18 cellular contexts compared by ENCODE assay signal in genomic region chr9:13358128-13358527, GRCh38.
A peak's percentile ranks its signal among the peaks of the same experiment; 100 is the strongest.
DNase-seq lines count a peak whose midpoint lies in the region; ATAC-seq lines count a peak whose summit lies in the region.
"Had no signal": no experiment of that assay in that cellular context is flagged by ENCODE, and none has a peak within 500 bp of the region (broad histone marks: within the 10 kb centered on the region; RNA-seq: fewer than 3 reads in every experiment).

No MANE protein-coding gene starts in this region.

- no peaks in the 10 kb centered on the region for H3K79me2 ChIP-seq in ACC112 (ENCODE audit: control insufficient read depth, insufficient read depth, low read length, unreplicated experiment)

- peak overlapping the region; percentile 66 for H2AFZ ChIP-seq in ACC112 (ENCODE audit: low read length, unreplicated experiment)

- peaks cover 10% of the 10 kb centered on the region for H3K4me1 ChIP-seq in ACC112 (ENCODE audit: control insufficient read depth, insufficient read depth, low read length, unreplicated experiment)
- H3K4me1 ChIP-seq in mesodermal cell (ENCODE audit: control insufficient read depth, insufficient read depth, low read length, poor library complexity, severe bottlenecking): peaks cover 26% of the 10 kb centered on the region

- no peaks in the 10 kb centered on the region for H3K36me3 ChIP-seq in ACC112 (ENCODE audit: insufficient read depth, low read length)
- H3K36me3 ChIP-seq in mesodermal cell (ENCODE audit: control insufficient read depth, insufficient read depth, low read length): no peaks in the 10 kb centered on the region

- no peak overlapping the region for H3K4me3 Mint-ChIP-seq in activated CD4-positive, alpha-beta T cell treated with anti-CD3 and anti-CD28 coated beads, Interleukin-2, amount 10 ng/mL, durations not matched to agents 7 days and 5 days
- H3K4me3 Mint-ChIP-seq: activated CD8-positive, alpha-beta T cell treated with anti-CD3 and anti-CD28 coated beads, Interleukin-2, amount 10 ng/mL, durations not matched to agents 7 days and 5 days; activated naive CD4-positive, alpha-beta T cell treated with anti-CD3 and anti-CD28 coated beads for 36 hours; dendritic cell treated with granulocyte-macrophage colony-stimulating factor and Interleukin-4, amounts not matched to agents 40 ng/mL and 50 ng/mL, for 4 days; memory B cell; T-helper 17 cell had no signal

- no peak overlapping the region for H3K27ac Mint-ChIP-seq in activated CD4-positive, alpha-beta T cell treated with anti-CD3 and anti-CD28 coated beads, Interleukin-2, amount 10 ng/mL, durations not matched to agents 7 days and 5 days
- H3K27ac Mint-ChIP-seq: activated CD8-positive, alpha-beta T cell treated with anti-CD3 and anti-CD28 coated beads, Interleukin-2, amount 10 ng/mL, durations not matched to agents 7 days and 5 days; activated naive CD4-positive, alpha-beta T cell treated with anti-CD3 and anti-CD28 coated beads for 36 hours; dendritic cell treated with granulocyte-macrophage colony-stimulating factor and Interleukin-4, amounts not matched to agents 40 ng/mL and 50 ng/mL, for 4 days; memory B cell; T-helper 17 cell had no signal

- no peaks in the 10 kb centered on the region for H3K27me3 Mint-ChIP-seq in activated CD4-positive, alpha-beta T cell treated with anti-CD3 and anti-CD28 coated beads, Interleukin-2, amount 10 ng/mL, durations not matched to agents 7 days and 5 days
- H3K27me3 Mint-ChIP-seq: dendritic cell treated with granulocyte-macrophage colony-stimulating factor and Interleukin-4, amounts not matched to agents 40 ng/mL and 50 ng/mL, for 4 days; memory B cell; T-helper 17 cell had no signal

- no peaks in the 10 kb centered on the region for H3K27me3 ChIP-seq in ACC112 (ENCODE audit: insufficient read depth, low read length)

- ATAC-seq in HG03521 (IDR thresholded peaks at IDR 0.05; ENCODE audit: unreplicated experiment): no peak
- ATAC-seq: activated CD8-positive, alpha-beta T cell treated with anti-CD3 and anti-CD28 coated beads, Interleukin-2, amount 10 ng/mL, durations not matched to agents 7 days and 5 days; T-helper 17 cell had no signal

- no peaks in the 10 kb centered on the region for H3K9me3 Mint-ChIP-seq in activated CD4-positive, alpha-beta T cell treated with anti-CD3 and anti-CD28 coated beads, Interleukin-2, amount 10 ng/mL, durations not matched to agents 7 days and 5 days
- H3K9me3 Mint-ChIP-seq: activated naive CD4-positive, alpha-beta T cell treated with anti-CD3 and anti-CD28 coated beads for 36 hours; dendritic cell treated with granulocyte-macrophage colony-stimulating factor and Interleukin-4, amounts not matched to agents 40 ng/mL and 50 ng/mL, for 4 days; memory B cell had no signal

- H3K4me3 ChIP-seq in ACC112 (ENCODE audit: low read depth, low read length): no peak overlapping the region
- no peak overlapping the region for H3K4me3 ChIP-seq in mesodermal cell (ENCODE audit: extremely low read depth, insufficient read depth, low read length, poor library complexity, severe bottlenecking)

- H3K4me1 Mint-ChIP-seq in activated CD4-positive, alpha-beta T cell treated with anti-CD3 and anti-CD28 coated beads, Interleukin-2, amount 10 ng/mL, durations not matched to agents 7 days and 5 days: no peaks in the 10 kb centered on the region
- H3K4me1 Mint-ChIP-seq: memory B cell, T-helper 17 cell had no signal

- CTCF ChIA-PET in activated CD4-positive, alpha-beta T cell treated with anti-CD3 and anti-CD28 coated beads, Interleukin-2, amount 10 ng/mL, durations not matched to agents 7 days and 5 days (lab: Charles Lee): no interaction called here

- H3K27ac ChIP-seq in ACC112 (ENCODE audit: low read depth, low read length): no peak overlapping the region
- peak overlapping the region; percentile 75 for H3K27ac ChIP-seq in mesodermal cell (ENCODE audit: low read depth, low read length, severe bottlenecking)

- no peaks in the 10 kb centered on the region for H3K9me3 ChIP-seq in mesodermal cell (ENCODE audit: control insufficient read depth, low read length)

- H3K36me3 Mint-ChIP-seq in activated CD4-positive, alpha-beta T cell treated with anti-CD3 and anti-CD28 coated beads, Interleukin-2, amount 10 ng/mL, durations not matched to agents 7 days and 5 days (ENCODE audit: low read depth): no peaks in the 10 kb centered on the region
- H3K36me3 Mint-ChIP-seq: memory B cell had no signal

- peak; percentile 15 for DNase-seq in LHCN-M2 (ENCODE audit: low read depth)
- peak; percentile 67 for DNase-seq in dedifferentiated amniotic fluid mesenchymal stem cell (ENCODE audit: extremely low spot score)
- DNase-seq in activated CD4-positive, alpha-beta T cell treated with anti-CD3 and anti-CD28 coated beads, Interleukin-2, amount 10 ng/mL, durations not matched to agents 7 days and 5 days: no peak
- no peak for DNase-seq in activated effector memory CD4-positive, alpha-beta T cell treated with anti-CD3 and anti-CD28 coated beads, Interleukin-2, amount 50 U/mL, for 16 hours
- no peak for DNase-seq in retina
- DNase-seq: activated CD8-positive, alpha-beta T cell treated with anti-CD3 and anti-CD28 coated beads, Interleukin-2, amount 10 ng/mL, durations not matched to agents 7 days and 5 days; activated naive CD4-positive, alpha-beta T cell treated with anti-CD3 and anti-CD28 coated beads for 36 hours; GOT3; head of caudate nucleus; KBM-7; NCI-H2081; substantia nigra; T-helper 17 cell had no signal

- POLR2A ChIA-PET in activated CD4-positive, alpha-beta T cell treated with anti-CD3 and anti-CD28 coated beads, Interleukin-2, amount 10 ng/mL, durations not matched to agents 7 days and 5 days (lab: Charles Lee): no interaction called here

Comparison
In these comparisons a context has a peak if more than half of its experiments do, and no peak if none do; other contexts are left out.
1. DNase-seq: peak in LHCN-M2 (single experiment) and dedifferentiated amniotic fluid mesenchymal stem cell (single experiment); none in activated CD4-positive, alpha-beta T cell treated with anti-CD3 and anti-CD28 coated beads, Interleukin-2, amount 10 ng/mL, durations not matched to agents 7 days and 5 days (single experiment), activated effector memory CD4-positive, alpha-beta T cell treated with anti-CD3 and anti-CD28 coated beads, Interleukin-2, amount 50 U/mL, for 16 hours (single experiment) and retina (single experiment).